ENCODE assay signal across 10 cellular contexts in the genomic region with DNA sequence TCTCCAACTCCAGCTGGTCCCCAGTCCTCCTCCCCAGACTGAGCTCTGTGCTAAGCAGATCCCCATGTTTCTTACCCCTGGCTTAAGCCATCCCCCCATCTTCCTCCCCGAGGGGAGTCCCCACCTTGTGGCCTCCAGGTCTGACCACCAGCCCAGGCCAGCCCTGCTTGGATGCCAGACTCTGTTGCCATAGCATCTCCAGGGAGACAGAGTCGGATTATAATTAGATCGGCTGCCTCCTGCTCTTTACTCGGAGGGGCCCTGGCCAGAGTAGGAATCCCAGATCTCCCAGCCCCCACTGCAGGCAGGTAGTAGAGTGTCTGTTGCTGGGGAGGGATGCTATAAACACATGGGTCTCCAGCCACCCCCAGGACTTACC. TPM values are rescaled to one million over a fixed set of nuclear protein-coding genes. Genes with fewer than 3 reads are reported as not detected.
DNase-seq lines count a peak whose midpoint lies in the region; TF ChIP-seq lines count a peak whose summit lies in the region.
"Had no signal": no experiment of that assay in that cellular context is flagged by ENCODE, and none has a peak within 500 bp of the region (broad histone marks: within the 10 kb centered on the region; RNA-seq: fewer than 3 reads in every experiment).

No MANE protein-coding gene starts in this region.

- H3K27me3 ChIP-seq in osteoblast (ENCODE audit: insufficient read depth, low read length), result no peaks in the 10 kb centered on the region

- H3K79me2 ChIP-seq in osteoblast (ENCODE audit: insufficient read depth, low read length), result peaks cover 17% of the 10 kb centered on the region

- H3K4me3 Mint-ChIP-seq in glutamatergic neuron (ENCODE audit: unreplicated experiment) (peak overlapping the region; percentile 82), endothelial cell (ENCODE audit: unreplicated experiment) (no peak overlapping the region)

- peak overlapping the region; percentile 91 for H3K27ac Mint-ChIP-seq in glutamatergic neuron (ENCODE audit: unreplicated experiment)
- H3K27ac Mint-ChIP-seq in endothelial cell (ENCODE audit: unreplicated experiment), result no peak overlapping the region

- H4K20me1 ChIP-seq in osteoblast (ENCODE audit: insufficient read depth, low read length), result no peaks in the 10 kb centered on the region

- H3K36me3 ChIP-seq in osteoblast (ENCODE audit: insufficient read depth, low read length), result peaks cover 3% of the 10 kb centered on the region

- no peak overlapping the region for H2AFZ ChIP-seq in osteoblast (ENCODE audit: low read length)

- DNase-seq in COR-L47 (lab: John Stamatoyannopoulos, UW), result peak; percentile 45
- peak; percentile 83 for DNase-seq in SK-N-DZ (ENCODE audit: low spot score)
- DNase-seq in glutamatergic neuron, result peak; percentile 49
- peak; percentile 88 for DNase-seq in osteoblast (ENCODE audit: insufficient read length, low spot score, missing footprints)
- DNase-seq in NCI-H226, result no peak
- DNase-seq in ACHN, result no peak
- no peak for DNase-seq in endothelial cell (ENCODE audit: low spot score)
- no peak for DNase-seq in activated T-cell treated with anti-CD3 and anti-CD28 coated beads, Interleukin-2, amount 50 U/mL, for 48 hours
- DNase-seq: AML-193, MM.1S had no signal

- H3K9me3 Mint-ChIP-seq in glutamatergic neuron (ENCODE audit: unreplicated experiment) (peaks cover 3% of the 10 kb centered on the region), endothelial cell (ENCODE audit: unreplicated experiment) (no peaks in the 10 kb centered on the region)

- H3K9me3 ChIP-seq in osteoblast (ENCODE audit: low read depth, low read length), result no peaks in the 10 kb centered on the region

- in situ Hi-C loops in ACHN (cut with HindIII; ENCODE audit: low pct_ligation_motif_present, low pct_unique_long_range_greater_than_20kb, low sequenced_read_pairs), result no loop called here

- no peak overlapping the region for H3K4me2 ChIP-seq in osteoblast (ENCODE audit: insufficient read depth, low read length)

- peaks cover 3% of the 10 kb centered on the region for H3K27me3 Mint-ChIP-seq in glutamatergic neuron (ENCODE audit: unreplicated experiment)
- peaks cover 1% of the 10 kb centered on the region for H3K27me3 Mint-ChIP-seq in endothelial cell (ENCODE audit: unreplicated experiment)

- H3K36me3 Mint-ChIP-seq in glutamatergic neuron (ENCODE audit: unreplicated experiment) (no peaks in the 10 kb centered on the region), endothelial cell (ENCODE audit: low read depth, unreplicated experiment) (peaks cover 5% of the 10 kb centered on the region)

- H3K4me3 ChIP-seq in osteoblast (ENCODE audit: insufficient read depth, low read length), result no peak overlapping the region

- TF ChIP-seq CTCF in glutamatergic neuron (IDR thresholded peaks at IDR 0.05; ENCODE audit: partially characterized antibody, unreplicated experiment), result no peak
- TF ChIP-seq CTCF in osteoblast (IDR thresholded peaks at IDR 0.05; ENCODE audit: extremely low read depth, low read depth, low read length), result no peak
- no peak for TF ChIP-seq CTCF in endothelial cell (IDR thresholded peaks at IDR 0.05; ENCODE audit: unreplicated experiment)

- no peak overlapping the region for H3K27ac ChIP-seq in osteoblast (ENCODE audit: low read depth, low read length)

- H3K4me1 ChIP-seq in osteoblast (ENCODE audit: insufficient read depth, low read length), result peaks cover 26% of the 10 kb centered on the region

- H3K4me1 Mint-ChIP-seq in glutamatergic neuron (ENCODE audit: low read depth, unreplicated experiment), result peaks cover 18% of the 10 kb centered on the region
- H3K4me1 Mint-ChIP-seq in endothelial cell (ENCODE audit: unreplicated experiment), result peaks cover 7% of the 10 kb centered on the region

RNA-seq across cellular contexts. Expression of a gene that starts 2.4 kb away (rescaled TPM):
- 43.5 and 46.8 TPM in 2 replicates for polyA plus RNA-seq in SK-N-DZ (2014; cell fraction: cytosol; rRNA removed)
- 60.2 and 63.4 TPM in 2 replicates for polyA plus RNA-seq in SK-N-DZ (2014; cell fraction: nucleus; rRNA removed)
- 36.3 TPM for total RNA-seq in glutamatergic neuron (ENCODE audit: unreplicated experiment)
- 16.6 and 18.3 TPM in 2 replicates for total RNA-seq in osteoblast
- 16.7 TPM for total RNA-seq in endothelial cell (ENCODE audit: unreplicated experiment)

RNA-seq across cellular contexts. Expression of a gene that starts 7.7 kb away (rescaled TPM):
- polyA plus RNA-seq in SK-N-DZ (2014; cell fraction: cytosol; rRNA removed), result 34.0 and 40.4 TPM in 2 replicates
- polyA plus RNA-seq in SK-N-DZ (2014; cell fraction: nucleus; rRNA removed), result 18.2 and 22.4 TPM in 2 replicates
- 22.1 TPM for total RNA-seq in glutamatergic neuron (ENCODE audit: unreplicated experiment)
- total RNA-seq in osteoblast, result 19.2 and 22.8 TPM in 2 replicates
- 24.8 TPM for total RNA-seq in endothelial cell (ENCODE audit: unreplicated experiment)

RNA-seq across cellular contexts. Expression of a gene that starts 40.9 kb away (rescaled TPM):
- polyA plus RNA-seq in SK-N-DZ (2014; cell fraction: cytosol; rRNA removed), result 11.8 and 20.8 TPM in 2 replicates
- polyA plus RNA-seq in SK-N-DZ (2014; cell fraction: nucleus; rRNA removed), result 98.1 and 192 TPM in 2 replicates
- 16.6 TPM for total RNA-seq in glutamatergic neuron (ENCODE audit: unreplicated experiment)
- total RNA-seq in osteoblast, result 355 and 450 TPM in 2 replicates
- total RNA-seq in endothelial cell (ENCODE audit: unreplicated experiment), result 259 TPM

RNA-seq across cellular contexts. Expression of a gene that starts 53.2 kb away (rescaled TPM):
- polyA plus RNA-seq in SK-N-DZ (2014; cell fraction: cytosol; rRNA removed), result 41.5 and 49.9 TPM in 2 replicates
- 111 and 126 TPM in 2 replicates for polyA plus RNA-seq in SK-N-DZ (2014; cell fraction: nucleus; rRNA removed)
- 83.1 TPM for total RNA-seq in glutamatergic neuron (ENCODE audit: unreplicated experiment)
- total RNA-seq in osteoblast, result 37.1 and 49.6 TPM in 2 replicates
- total RNA-seq in endothelial cell (ENCODE audit: unreplicated experiment), result 38.8 TPM

Comparison
In these comparisons a context has a peak if more than half of its experiments do, and no peak if none do; other contexts are left out.
1. DNase-seq: peak in COR-L47 (single experiment), SK-N-DZ (single experiment), glutamatergic neuron (single experiment) and osteoblast (single experiment); none in NCI-H226 (single experiment), ACHN (single experiment), endothelial cell (single experiment) and activated T-cell treated with anti-CD3 and anti-CD28 coated beads, Interleukin-2, amount 50 U/mL, for 48 hours (0 of 2).
2. RNA of a gene that starts 40.9 kb away (total RNA-seq): 355 to 450 TPM in osteoblast and 259 TPM in endothelial cell (single experiment); 16.6 TPM in glutamatergic neuron (single experiment); every median in the first group is over 10 times any median in the second.